ENCODE assay signal across 32 cellular contexts in the genomic region with DNA sequence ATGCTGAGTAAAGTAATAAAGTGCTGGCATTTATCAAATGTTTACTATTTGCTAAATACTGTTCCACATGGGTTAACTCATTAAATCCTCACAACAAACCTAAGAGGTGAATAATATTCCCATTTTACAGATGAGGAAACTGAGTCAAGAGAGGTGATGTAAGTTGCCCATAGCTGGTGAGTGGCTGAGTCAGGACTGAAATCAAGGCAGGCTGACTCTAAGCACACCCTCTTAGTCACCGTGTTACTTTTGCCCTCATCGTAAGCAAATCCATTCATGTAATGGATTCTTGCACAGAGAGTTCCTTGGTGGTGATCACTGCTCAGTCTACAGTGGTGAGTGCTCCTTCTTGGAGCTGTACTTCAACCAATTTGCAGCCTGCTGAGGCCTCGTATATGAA. TPM values are rescaled to one million over a fixed set of nuclear protein-coding genes. Genes with fewer than 3 reads are reported as not detected.
"Had no signal": no experiment of that assay in that cellular context is flagged by ENCODE, and none has a peak within 500 bp of the region (broad histone marks: within the 10 kb centered on the region; RNA-seq: fewer than 3 reads in every experiment).

No MANE protein-coding gene starts in this region.

- H2AFZ ChIP-seq: hepatocyte had no signal

- H3K9me3 Mint-ChIP-seq: activated CD4-positive, alpha-beta memory T cell treated with anti-CD3 and anti-CD28 coated beads for 36 hours; activated CD4-positive, alpha-beta T cell treated with anti-CD3 and anti-CD28 coated beads, Interleukin-2, amount 10 ng/mL, durations not matched to agents 24 days and 14 days; activated naive CD4-positive, alpha-beta T cell treated with anti-CD3 and anti-CD28 coated beads, Interleukin-2, amount 10 ng/mL, durations not matched to agents 7 days and 5 days; activated naive CD4-positive, alpha-beta T cell treated with anti-CD3 and anti-CD28 coated beads, Interleukin-2, amount 50 U/mL, for 72 hours; activated T-cell treated with anti-CD3 and anti-CD28 coated beads, Interleukin-2, amount 50 U/mL, for 24 hours; activated T-cell treated with anti-CD3 and anti-CD28 coated beads, Interleukin-2, amount 50 U/mL, for 72 hours; central memory CD8-positive, alpha-beta T cell; endodermal cell; T-helper 2 cell treated with Interferon-gamma antibody and Interleukin-4, amounts not matched to agents 5 μg/mL and 100 μg/mL, for 36 hours had no signal

- H3K9me3 ChIP-seq: gastroesophageal sphincter, heart right ventricle had no signal

- H3K27me3 Mint-ChIP-seq: activated CD4-positive, alpha-beta memory T cell treated with anti-CD3 and anti-CD28 coated beads for 36 hours; activated CD4-positive, alpha-beta T cell treated with anti-CD3 and anti-CD28 coated beads for 36 hours; activated CD4-positive, alpha-beta T cell treated with anti-CD3 and anti-CD28 coated beads, Interleukin-2, amount 10 ng/mL, durations not matched to agents 24 days and 14 days; activated T-cell treated with anti-CD3 and anti-CD28 coated beads, Interleukin-2, amount 50 U/mL, for 24 hours; central memory CD8-positive, alpha-beta T cell; dendritic cell treated with granulocyte-macrophage colony-stimulating factor and Interleukin-4, amounts not matched to agents 40 ng/mL and 50 ng/mL, for 4 days; T-helper 17 cell had no signal

- H3K36me3 ChIP-seq: brain microvascular endothelial cell, gastroesophageal sphincter, heart right ventricle had no signal

- H3K4me2 ChIP-seq: hepatocyte had no signal

- H3K79me2 ChIP-seq: hepatocyte had no signal

- H3K27ac Mint-ChIP-seq: activated CD4-positive, alpha-beta memory T cell treated with anti-CD3 and anti-CD28 coated beads for 36 hours; activated CD4-positive, alpha-beta T cell treated with anti-CD3 and anti-CD28 coated beads for 36 hours; activated CD4-positive, alpha-beta T cell treated with anti-CD3 and anti-CD28 coated beads, Interleukin-2, amount 10 ng/mL, durations not matched to agents 24 days and 14 days; activated CD8-positive, alpha-beta T cell treated with anti-CD3 and anti-CD28 coated beads, Interleukin-2, amount 10 ng/mL, durations not matched to agents 7 days and 5 days; activated naive CD4-positive, alpha-beta T cell treated with anti-CD3 and anti-CD28 coated beads, Interleukin-2, amount 10 ng/mL, durations not matched to agents 7 days and 5 days; activated naive CD4-positive, alpha-beta T cell treated with anti-CD3 and anti-CD28 coated beads, Interleukin-2, amount 50 U/mL, for 72 hours; activated T-cell treated with anti-CD3 and anti-CD28 coated beads, Interleukin-2, amount 50 U/mL, for 24 hours; activated T-cell treated with anti-CD3 and anti-CD28 coated beads, Interleukin-2, amount 50 U/mL, for 72 hours; dendritic cell treated with granulocyte-macrophage colony-stimulating factor and Interleukin-4, amounts not matched to agents 40 ng/mL and 50 ng/mL, for 4 days; endodermal cell; T-helper 17 cell; T-helper 2 cell treated with Interferon-gamma antibody and Interleukin-4, amounts not matched to agents 5 μg/mL and 100 μg/mL, for 36 hours had no signal

- H3K4me1 Mint-ChIP-seq: activated CD4-positive, alpha-beta T cell treated with anti-CD3 and anti-CD28 coated beads for 36 hours; activated CD4-positive, alpha-beta T cell treated with anti-CD3 and anti-CD28 coated beads, Interleukin-2, amount 10 ng/mL, durations not matched to agents 24 days and 14 days; activated naive CD4-positive, alpha-beta T cell treated with anti-CD3 and anti-CD28 coated beads, Interleukin-2, amount 10 ng/mL, durations not matched to agents 7 days and 5 days; central memory CD8-positive, alpha-beta T cell; endodermal cell; T-helper 17 cell had no signal

- H3K36me3 Mint-ChIP-seq: activated CD4-positive, alpha-beta memory T cell treated with anti-CD3 and anti-CD28 coated beads for 36 hours; activated naive CD4-positive, alpha-beta T cell treated with anti-CD3 and anti-CD28 coated beads, Interleukin-2, amount 10 ng/mL, durations not matched to agents 7 days and 5 days; activated naive CD4-positive, alpha-beta T cell treated with anti-CD3 and anti-CD28 coated beads, Interleukin-2, amount 50 U/mL, for 72 hours had no signal

- H3K27me3 ChIP-seq: brain microvascular endothelial cell, dorsolateral prefrontal cortex, gastroesophageal sphincter, heart right ventricle, hepatocyte had no signal

- ATAC-seq: activated CD4-positive, alpha-beta T cell treated with anti-CD3 and anti-CD28 coated beads for 36 hours; activated CD8-positive, alpha-beta T cell treated with anti-CD3 and anti-CD28 coated beads, Interleukin-2, amount 10 ng/mL, durations not matched to agents 7 days and 5 days; activated naive CD4-positive, alpha-beta T cell treated with anti-CD3 and anti-CD28 coated beads, Interleukin-2, amount 50 U/mL, for 72 hours; activated T-cell treated with anti-CD3 and anti-CD28 coated beads, Interleukin-2, amount 50 U/mL, for 72 hours; gastroesophageal sphincter; heart right ventricle; T-helper 17 cell had no signal

- H3K4me3 ChIP-seq: coronary artery, dorsolateral prefrontal cortex, gastroesophageal sphincter, heart right ventricle, hepatocyte had no signal

- H3K4me1 ChIP-seq: gastroesophageal sphincter, heart right ventricle had no signal

- H3K27ac ChIP-seq: brain microvascular endothelial cell, coronary artery, dorsolateral prefrontal cortex, gastroesophageal sphincter, heart right ventricle, hepatocyte had no signal

- H3K4me3 Mint-ChIP-seq: activated CD4-positive, alpha-beta memory T cell treated with anti-CD3 and anti-CD28 coated beads for 36 hours; activated CD4-positive, alpha-beta T cell treated with anti-CD3 and anti-CD28 coated beads for 36 hours; activated CD4-positive, alpha-beta T cell treated with anti-CD3 and anti-CD28 coated beads, Interleukin-2, amount 10 ng/mL, durations not matched to agents 24 days and 14 days; activated CD8-positive, alpha-beta T cell treated with anti-CD3 and anti-CD28 coated beads, Interleukin-2, amount 10 ng/mL, durations not matched to agents 7 days and 5 days; activated naive CD4-positive, alpha-beta T cell treated with anti-CD3 and anti-CD28 coated beads, Interleukin-2, amount 10 ng/mL, durations not matched to agents 7 days and 5 days; activated T-cell treated with anti-CD3 and anti-CD28 coated beads, Interleukin-2, amount 50 U/mL, for 24 hours; activated T-cell treated with anti-CD3 and anti-CD28 coated beads, Interleukin-2, amount 50 U/mL, for 72 hours; central memory CD8-positive, alpha-beta T cell; dendritic cell treated with granulocyte-macrophage colony-stimulating factor and Interleukin-4, amounts not matched to agents 40 ng/mL and 50 ng/mL, for 4 days; endodermal cell; T-helper 17 cell; T-helper 2 cell treated with Interferon-gamma antibody and Interleukin-4, amounts not matched to agents 5 μg/mL and 100 μg/mL, for 36 hours had no signal

- DNase-seq: activated CD4-positive, alpha-beta memory T cell treated with anti-CD3 and anti-CD28 coated beads for 36 hours; activated CD4-positive, alpha-beta T cell treated with anti-CD3 and anti-CD28 coated beads for 36 hours; activated CD4-positive, alpha-beta T cell treated with anti-CD3 and anti-CD28 coated beads, Interleukin-2, amount 10 ng/mL, durations not matched to agents 24 days and 14 days; activated CD4-positive, CD25-positive, alpha-beta regulatory T cell; activated CD4-positive, CD25-positive, alpha-beta regulatory T cell treated with anti-CD3 and anti-CD28 coated beads, Interleukin-2, amount 50 U/mL, for 72 hours; activated CD8-positive, alpha-beta memory T cell treated with anti-CD3 and anti-CD28 coated beads, Interleukin-2, amount 50 U/mL, for 48 hours; activated CD8-positive, alpha-beta T cell treated with anti-CD3 and anti-CD28 coated beads, Interleukin-2, amount 10 ng/mL, durations not matched to agents 7 days and 5 days; activated gamma-delta T cell; activated naive CD4-positive, alpha-beta T cell; activated naive CD4-positive, alpha-beta T cell treated with anti-CD3 and anti-CD28 coated beads, Interleukin-2, amount 10 ng/mL, durations not matched to agents 7 days and 5 days; activated T-cell treated with anti-CD3 and anti-CD28 coated beads for 4 hours; activated T-cell treated with anti-CD3 and anti-CD28 coated beads, Interleukin-2, amount 50 U/mL, for 24 hours; activated T-cell treated with anti-CD3 and anti-CD28 coated beads, Interleukin-2, amount 50 U/mL, for 72 hours; amniotic stem cell; anterior cingulate cortex; brain microvascular endothelial cell; dorsolateral prefrontal cortex; effector memory CD4-positive, alpha-beta T cell; endodermal cell; foreskin melanocyte; heart right ventricle; T-helper 1 cell; T-helper 17 cell; T1000 had no signal

RNA-seq across cellular contexts. Expression of a gene that starts 28.9 kb away (rescaled TPM):
- total RNA-seq: activated CD4-positive, alpha-beta T cell treated with anti-CD3 and anti-CD28 coated beads, Interleukin-2, amount 10 ng/mL, durations not matched to agents 24 days and 14 days; activated CD8-positive, alpha-beta memory T cell treated with anti-CD3 and anti-CD28 coated beads for 36 hours; activated CD8-positive, alpha-beta T cell treated with anti-CD3 and anti-CD28 coated beads, Interleukin-2, amount 10 ng/mL, durations not matched to agents 7 days and 5 days had no signal
